ENCODE assay signal across 16 cellular contexts in genomic region chr2:105081006-105081701, GRCh38. TPM values are rescaled to one million over a fixed set of nuclear protein-coding genes. Genes with fewer than 3 reads are reported as not detected.
DNase-seq lines count a peak whose midpoint lies in the region.
"Had no signal": no experiment of that assay in that cellular context is flagged by ENCODE, and none has a peak within 500 bp of the region (broad histone marks: within the 10 kb centered on the region; RNA-seq: fewer than 3 reads in every experiment).

No MANE protein-coding gene starts in this region.

- peaks cover 0 to 5% of the 10 kb centered on the region in 2 donors for H3K4me1 Mint-ChIP-seq in immature natural killer cell
- H3K4me1 Mint-ChIP-seq in activated naive CD4-positive, alpha-beta T cell treated with anti-CD3 and anti-CD28 coated beads for 36 hours (ENCODE audit: low read depth) = peaks cover 4% of the 10 kb centered on the region
- H3K4me1 Mint-ChIP-seq: central memory CD8-positive, alpha-beta T cell had no signal

- no peak overlapping the region for H3K4me2 ChIP-seq in neuronal stem cell (ENCODE audit: insufficient read depth, low read length, poor library complexity, severe bottlenecking)

- no peak overlapping the region for H2AK5ac ChIP-seq in neuronal stem cell (ENCODE audit: low read depth, low read length)

- H3K9ac ChIP-seq in SK-N-MC (ENCODE audit: insufficient read length) (no peak overlapping the region), neuronal stem cell (ENCODE audit: low read depth, low read length, poor library complexity) (no peak overlapping the region)

- no peak overlapping the region for H2AFZ ChIP-seq in neuronal stem cell (ENCODE audit: low read length)

- no peaks in the 10 kb centered on the region for H3K9me3 Mint-ChIP-seq in immature natural killer cell
- no peaks in the 10 kb centered on the region for H3K9me3 Mint-ChIP-seq in activated naive CD4-positive, alpha-beta T cell treated with anti-CD3 and anti-CD28 coated beads for 36 hours
- H3K9me3 Mint-ChIP-seq: activated CD8-positive, alpha-beta T cell treated with anti-CD3 and anti-CD28 coated beads for 36 hours; central memory CD8-positive, alpha-beta T cell had no signal

- peak overlapping the region; percentile 32 for H4K91ac ChIP-seq in neuronal stem cell (ENCODE audit: low read depth, low read length, poor library complexity)

- no peak overlapping the region for H3K23ac ChIP-seq in neuronal stem cell (ENCODE audit: low read depth, low read length, poor library complexity)

- no peak overlapping the region for H2BK15ac ChIP-seq in neuronal stem cell (ENCODE audit: low read length)

- peak overlapping the region; percentile 73; the same call in 1 of the 2 replicates for H3K27ac ChIP-seq in SK-N-MC
- no peak overlapping the region for H3K27ac ChIP-seq in neuronal stem cell (replicated peaks; ENCODE audit: low read length)
- H3K27ac ChIP-seq: esophagus muscularis mucosa, uterus had no signal

- H3K4ac ChIP-seq in neuronal stem cell (ENCODE audit: low read length) = peak overlapping the region; percentile 84

- H3K18ac ChIP-seq in neuronal stem cell (ENCODE audit: low read length) = no peak overlapping the region

- DNase-seq in G401 (ENCODE audit: low spot score) = peak; percentile 59
- peak; percentile 51 for DNase-seq in SK-N-MC (ENCODE audit: low read depth, low spot score)
- peak; percentile 7 for DNase-seq in fibroblast of peridontal ligament (ENCODE audit: extremely low read depth)
- DNase-seq in neuronal stem cell (ENCODE audit: low spot score) = no peak
- no peak for DNase-seq in NCI-H526 treated with DMSO at 0.1 percent for 48 hours (lab: John Stamatoyannopoulos, UW)
- DNase-seq in immature natural killer cell = no peak
- DNase-seq in activated naive CD4-positive, alpha-beta T cell treated with anti-CD3 and anti-CD28 coated beads for 36 hours = no peak
- no peak for DNase-seq in NCI-H2081 (lab: John Stamatoyannopoulos, UW)
- DNase-seq: activated CD8-positive, alpha-beta T cell treated with anti-CD3 and anti-CD28 coated beads for 36 hours; activated gamma-delta T cell; NCI-H1694; NCI-H748 treated with DMSO at 0.1 percent for 48 hours; T1000; uterus had no signal

- peaks cover 0 to 2% (median 0%) of the 10 kb centered on the region in 3 donors for H3K27me3 Mint-ChIP-seq in immature natural killer cell (ENCODE audit: low read depth in 3 of 3)
- H3K27me3 Mint-ChIP-seq in activated naive CD4-positive, alpha-beta T cell treated with anti-CD3 and anti-CD28 coated beads for 36 hours (ENCODE audit: low read depth) = no peaks in the 10 kb centered on the region
- H3K27me3 Mint-ChIP-seq: activated CD8-positive, alpha-beta T cell treated with anti-CD3 and anti-CD28 coated beads for 36 hours; central memory CD8-positive, alpha-beta T cell had no signal

- no peak overlapping the region for H2BK12ac ChIP-seq in neuronal stem cell (ENCODE audit: low read length)

- H3K9me3 ChIP-seq in SK-N-MC (ENCODE audit: low read depth, low read length) = no peaks in the 10 kb centered on the region
- H3K9me3 ChIP-seq in neuronal stem cell (replicated peaks in 1 of 2; ENCODE audit: control insufficient read depth in 2 of 2, insufficient read depth in 1 of 2, low read depth in 1 of 2, low read length in 2 of 2) = no peaks in the 10 kb centered on the region
- H3K9me3 ChIP-seq: esophagus muscularis mucosa, uterus had no signal

- no peaks in the 10 kb centered on the region for H3K36me3 ChIP-seq in SK-N-MC (ENCODE audit: insufficient read depth, low read length)
- H3K36me3 ChIP-seq in neuronal stem cell (replicated peaks in 1 of 2; ENCODE audit: control insufficient read depth in 2 of 2, insufficient read depth in 2 of 2, low read length in 2 of 2) = peaks cover 3 to 8% of the 10 kb centered on the region in 2 donors
- H3K36me3 ChIP-seq: uterus had no signal

- H3K4me3 Mint-ChIP-seq in immature natural killer cell = no peak overlapping the region
- H3K4me3 Mint-ChIP-seq in activated naive CD4-positive, alpha-beta T cell treated with anti-CD3 and anti-CD28 coated beads for 36 hours = no peak overlapping the region
- H3K4me3 Mint-ChIP-seq: activated CD8-positive, alpha-beta T cell treated with anti-CD3 and anti-CD28 coated beads for 36 hours; central memory CD8-positive, alpha-beta T cell had no signal

- no peak overlapping the region for H2BK5ac ChIP-seq in neuronal stem cell (ENCODE audit: low read length)

- H3K36me3 Mint-ChIP-seq in immature natural killer cell = peaks cover 15 to 32% (median 31%) of the 10 kb centered on the region in 3 donors
- H3K36me3 Mint-ChIP-seq in activated naive CD4-positive, alpha-beta T cell treated with anti-CD3 and anti-CD28 coated beads for 36 hours (ENCODE audit: low read depth) = peaks cover 14% of the 10 kb centered on the region

- H3K4me3 ChIP-seq in SK-N-MC (peak overlapping the region; percentile 46), neuronal stem cell (ENCODE audit: low read length in 2 of 2) (no peak overlapping the region)
- H3K4me3 ChIP-seq: esophagus muscularis mucosa, uterus had no signal

- no peaks in the 10 kb centered on the region for H3K27me3 ChIP-seq in neuronal stem cell (ENCODE audit: control insufficient read depth in 3 of 3, insufficient read depth in 3 of 3, low read depth in 1 of 3, low read length in 3 of 3)
- H3K27me3 ChIP-seq: esophagus muscularis mucosa, uterus had no signal

- no peak overlapping the region for H3K27ac Mint-ChIP-seq in immature natural killer cell
- H3K27ac Mint-ChIP-seq in activated naive CD4-positive, alpha-beta T cell treated with anti-CD3 and anti-CD28 coated beads for 36 hours = no peak overlapping the region
- H3K27ac Mint-ChIP-seq: activated CD8-positive, alpha-beta T cell treated with anti-CD3 and anti-CD28 coated beads for 36 hours had no signal

- H3K14ac ChIP-seq in neuronal stem cell (ENCODE audit: low read length) = no peak overlapping the region

- H3K4me1 ChIP-seq in neuronal stem cell (ENCODE audit: control insufficient read depth in 2 of 2, insufficient read depth in 1 of 2, low read depth in 1 of 2, low read length in 2 of 2) = peaks cover 3 to 10% of the 10 kb centered on the region in 2 donors
- H3K4me1 ChIP-seq: uterus had no signal

- H4K8ac ChIP-seq in neuronal stem cell (ENCODE audit: low read depth, low read length) = no peak overlapping the region

- intact Hi-C loops in activated naive CD4-positive, alpha-beta T cell treated with anti-CD3 and anti-CD28 coated beads for 36 hours (cut with micrococcal nuclease) = no loop called here

- in situ Hi-C loops in G401 (cut with HindIII; ENCODE audit: low sequenced_read_pairs) = no loop called here

- CTCF ChIA-PET in activated naive CD4-positive, alpha-beta T cell treated with anti-CD3 and anti-CD28 coated beads for 36 hours (lab: Charles Lee) = no interaction called here

- no CpG with 5 or more reads among the region's 20 CpGs for WGBS in neuronal stem cell (ENCODE audit: extremely low coverage in 2 of 2, insufficient read length in 2 of 2, insufficient replicate concordance in 1 of 2), 2 donors

- no peak overlapping the region for H2BK120ac ChIP-seq in neuronal stem cell (ENCODE audit: low read depth, low read length)

- no peaks in the 10 kb centered on the region for H3K79me1 ChIP-seq in neuronal stem cell (ENCODE audit: low read depth, low read length)

RNA-seq across cellular contexts. Expression of gene MRPS9, which starts 43.3 kb away (rescaled TPM):
- 54.3 and 58.2 TPM in 2 replicates for total RNA-seq in G401 (2014; rRNA removed; shearing (Covaris generic))
- polyA plus RNA-seq in neuronal stem cell (2013, experiment 1 of 2) = 63.6 TPM
- polyA plus RNA-seq in neuronal stem cell (2013, experiment 2 of 2) = 63.1 TPM
- polyA plus RNA-seq in immature natural killer cell = 10 to 100 TPM; 17.1 to 32.0 (median 20.2) TPM
- 10 to 100 TPM; 42.1 to 45.3 TPM for total RNA-seq in activated naive CD4-positive, alpha-beta T cell treated with anti-CD3 and anti-CD28 coated beads for 36 hours

Comparison
In these comparisons a context has a peak if more than half of its experiments do, and no peak if none do; other contexts are left out.
1. DNase-seq: peak in G401 (single experiment), SK-N-MC (single experiment) and fibroblast of peridontal ligament (single experiment); none in neuronal stem cell (single experiment), NCI-H526 treated with DMSO at 0.1 percent for 48 hours (single experiment), immature natural killer cell (0 of 3), activated naive CD4-positive, alpha-beta T cell treated with anti-CD3 and anti-CD28 coated beads for 36 hours (single experiment) and NCI-H2081 (0 of 2).